1 cellular context compared by ENCODE assay signal in the genomic region with DNA sequence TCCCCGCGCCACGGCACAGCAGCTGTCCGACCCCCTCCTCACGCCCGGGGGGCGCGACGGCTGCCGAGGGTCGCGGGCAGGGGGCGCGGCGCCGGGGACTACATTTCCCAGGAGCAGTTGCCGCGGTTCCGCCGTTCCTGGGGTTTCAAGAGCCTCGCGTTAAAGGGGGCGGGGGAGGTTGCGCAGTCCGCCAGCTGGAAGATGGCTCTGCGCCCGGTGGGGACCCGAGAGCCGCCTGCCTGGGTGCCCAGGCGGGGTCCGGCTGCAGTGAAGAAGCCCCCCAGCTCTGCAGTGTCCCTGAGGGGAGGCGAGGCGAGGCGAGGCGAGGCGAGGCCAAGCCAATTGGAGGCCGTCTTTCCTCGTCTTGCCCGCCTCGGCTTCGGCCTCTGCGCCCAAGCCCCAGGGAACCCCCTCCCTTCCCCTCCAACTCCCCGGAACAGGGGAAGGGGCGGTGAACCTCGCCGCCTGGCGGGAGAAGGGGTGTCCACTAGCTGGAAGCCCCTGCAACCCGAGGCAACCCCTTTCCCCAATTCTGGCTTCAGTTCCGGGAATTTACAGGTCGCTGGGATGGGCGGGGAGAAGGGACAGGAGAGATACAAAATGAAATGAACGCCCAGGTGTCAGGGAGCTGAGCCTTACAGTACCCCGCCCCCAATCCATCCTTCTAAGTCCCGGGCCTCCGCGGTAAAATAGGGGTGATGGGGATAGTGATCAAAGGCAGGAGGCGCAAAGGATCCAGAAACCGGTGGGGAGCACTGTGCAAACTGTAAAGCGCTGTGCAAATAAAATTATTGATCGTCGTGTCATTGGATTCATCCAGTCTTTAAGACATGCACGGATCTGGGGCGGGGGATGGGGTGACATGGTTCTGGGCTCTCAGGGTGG.
TF ChIP-seq lines count a peak whose summit lies in the region.

No MANE protein-coding gene starts in this region.

TF ChIP-seq in HepG2, 621 proteins besides CTCF, POLR2A, EP300 and RAD21 (continued from another document and continues in another):
- TF ChIP-seq NR2F2 (IDR thresholded peaks at IDR 0.05; ENCODE audit: borderline replicate concordance, low read depth) = no peak
- TF ChIP-seq ZNF883 (CRISPR knock-in tag; IDR thresholded peaks at IDR 0.05; ENCODE audit: not compliant biosample characterization) = peak; percentile 61
- peak; percentile 74 for TF ChIP-seq CEBPG (CRISPR knock-in tag; IDR thresholded peaks at IDR 0.05)
- TF ChIP-seq, protein P1, sequence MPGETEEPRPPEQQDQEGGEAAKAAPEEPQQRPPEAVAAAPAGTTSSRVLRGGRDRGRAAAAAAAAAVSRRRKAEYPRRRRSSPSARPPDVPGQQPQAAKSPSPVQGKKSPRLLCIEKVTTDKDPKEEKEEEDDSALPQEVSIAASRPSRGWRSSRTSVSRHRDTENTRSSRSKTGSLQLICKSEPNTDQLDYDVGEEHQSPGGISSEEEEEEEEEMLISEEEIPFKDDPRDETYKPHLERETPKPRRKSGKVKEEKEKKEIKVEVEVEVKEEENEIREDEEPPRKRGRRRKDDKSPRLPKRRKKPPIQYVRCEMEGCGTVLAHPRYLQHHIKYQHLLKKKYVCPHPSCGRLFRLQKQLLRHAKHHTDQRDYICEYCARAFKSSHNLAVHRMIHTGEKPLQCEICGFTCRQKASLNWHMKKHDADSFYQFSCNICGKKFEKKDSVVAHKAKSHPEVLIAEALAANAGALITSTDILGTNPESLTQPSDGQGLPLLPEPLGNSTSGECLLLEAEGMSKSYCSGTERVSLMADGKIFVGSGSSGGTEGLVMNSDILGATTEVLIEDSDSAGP (CRISPR knock-in tag; IDR thresholded peaks at IDR 0.05; ENCODE audit: borderline replicate concordance) = peak; percentile 90
- TF ChIP-seq, protein P2, sequence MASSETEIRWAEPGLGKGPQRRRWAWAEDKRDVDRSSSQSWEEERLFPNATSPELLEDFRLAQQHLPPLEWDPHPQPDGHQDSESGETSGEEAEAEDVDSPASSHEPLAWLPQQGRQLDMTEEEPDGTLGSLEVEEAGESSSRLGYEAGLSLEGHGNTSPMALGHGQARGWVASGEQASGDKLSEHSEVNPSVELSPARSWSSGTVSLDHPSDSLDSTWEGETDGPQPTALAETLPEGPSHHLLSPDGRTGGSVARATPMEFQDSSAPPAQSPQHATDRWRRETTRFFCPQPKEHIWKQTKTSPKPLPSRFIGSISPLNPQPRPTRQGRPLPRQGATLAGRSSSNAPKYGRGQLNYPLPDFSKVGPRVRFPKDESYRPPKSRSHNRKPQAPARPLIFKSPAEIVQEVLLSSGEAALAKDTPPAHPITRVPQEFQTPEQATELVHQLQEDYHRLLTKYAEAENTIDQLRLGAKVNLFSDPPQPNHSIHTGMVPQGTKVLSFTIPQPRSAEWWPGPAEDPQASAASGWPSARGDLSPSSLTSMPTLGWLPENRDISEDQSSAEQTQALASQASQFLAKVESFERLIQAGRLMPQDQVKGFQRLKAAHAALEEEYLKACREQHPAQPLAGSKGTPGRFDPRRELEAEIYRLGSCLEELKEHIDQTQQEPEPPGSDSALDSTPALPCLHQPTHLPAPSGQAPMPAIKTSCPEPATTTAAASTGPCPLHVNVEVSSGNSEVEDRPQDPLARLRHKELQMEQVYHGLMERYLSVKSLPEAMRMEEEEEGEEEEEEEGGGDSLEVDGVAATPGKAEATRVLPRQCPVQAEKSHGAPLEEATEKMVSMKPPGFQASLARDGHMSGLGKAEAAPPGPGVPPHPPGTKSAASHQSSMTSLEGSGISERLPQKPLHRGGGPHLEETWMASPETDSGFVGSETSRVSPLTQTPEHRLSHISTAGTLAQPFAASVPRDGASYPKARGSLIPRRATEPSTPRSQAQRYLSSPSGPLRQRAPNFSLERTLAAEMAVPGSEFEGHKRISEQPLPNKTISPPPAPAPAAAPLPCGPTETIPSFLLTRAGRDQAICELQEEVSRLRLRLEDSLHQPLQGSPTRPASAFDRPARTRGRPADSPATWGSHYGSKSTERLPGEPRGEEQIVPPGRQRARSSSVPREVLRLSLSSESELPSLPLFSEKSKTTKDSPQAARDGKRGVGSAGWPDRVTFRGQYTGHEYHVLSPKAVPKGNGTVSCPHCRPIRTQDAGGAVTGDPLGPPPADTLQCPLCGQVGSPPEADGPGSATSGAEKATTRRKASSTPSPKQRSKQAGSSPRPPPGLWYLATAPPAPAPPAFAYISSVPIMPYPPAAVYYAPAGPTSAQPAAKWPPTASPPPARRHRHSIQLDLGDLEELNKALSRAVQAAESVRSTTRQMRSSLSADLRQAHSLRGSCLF (CRISPR knock-in tag; IDR thresholded peaks at IDR 0.05; ENCODE audit: borderline replicate concordance) = no peak
- TF ChIP-seq, protein P3, sequence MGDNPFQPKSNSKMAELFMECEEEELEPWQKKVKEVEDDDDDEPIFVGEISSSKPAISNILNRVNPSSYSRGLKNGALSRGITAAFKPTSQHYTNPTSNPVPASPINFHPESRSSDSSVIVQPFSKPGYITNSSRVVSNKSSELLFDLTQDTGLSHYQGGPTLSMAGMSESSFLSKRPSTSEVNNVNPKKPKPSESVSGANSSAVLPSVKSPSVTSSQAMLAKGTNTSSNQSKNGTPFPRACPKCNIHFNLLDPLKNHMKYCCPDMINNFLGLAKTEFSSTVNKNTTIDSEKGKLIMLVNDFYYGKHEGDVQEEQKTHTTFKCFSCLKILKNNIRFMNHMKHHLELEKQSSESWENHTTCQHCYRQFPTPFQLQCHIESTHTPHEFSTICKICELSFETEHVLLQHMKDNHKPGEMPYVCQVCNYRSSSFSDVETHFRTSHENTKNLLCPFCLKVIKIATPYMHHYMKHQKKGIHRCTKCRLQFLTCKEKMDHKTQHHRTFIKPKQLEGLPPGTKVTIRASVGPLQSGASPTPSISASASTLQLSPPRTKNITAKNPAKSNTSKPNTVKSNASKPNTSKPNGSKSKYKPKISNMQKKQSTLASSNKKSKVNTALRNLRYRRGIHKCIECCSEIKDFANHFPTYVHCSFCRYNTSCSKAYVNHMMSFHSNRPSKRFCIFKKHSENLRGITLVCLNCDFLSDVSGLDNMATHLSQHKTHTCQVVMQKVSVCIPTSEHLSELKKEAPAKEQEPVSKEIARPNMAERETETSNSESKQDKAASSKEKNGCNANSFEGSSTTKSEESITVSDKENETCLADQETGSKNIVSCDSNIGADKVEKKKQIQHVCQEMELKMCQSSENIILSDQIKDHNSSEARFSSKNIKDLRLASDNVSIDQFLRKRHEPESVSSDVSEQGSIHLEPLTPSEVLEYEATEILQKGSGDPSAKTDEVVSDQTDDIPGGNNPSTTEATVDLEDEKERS (CRISPR knock-in tag; IDR thresholded peaks at IDR 0.05) = no peak
- TF ChIP-seq KDM5B (CRISPR knock-in tag; IDR thresholded peaks at IDR 0.05; ENCODE audit: borderline replicate concordance) = peak; percentile 61; the same call in 1 of the 2 replicates
- TF ChIP-seq ZNF335 (CRISPR knock-in tag; IDR thresholded peaks at IDR 0.05) = 0 out of 2 replicates have a peak, but pooled peaks have one; percentile 21
- no peak for TF ChIP-seq ZNF614 (CRISPR knock-in tag; IDR thresholded peaks at IDR 0.05; ENCODE audit: borderline replicate concordance)
- TF ChIP-seq, protein P4, sequence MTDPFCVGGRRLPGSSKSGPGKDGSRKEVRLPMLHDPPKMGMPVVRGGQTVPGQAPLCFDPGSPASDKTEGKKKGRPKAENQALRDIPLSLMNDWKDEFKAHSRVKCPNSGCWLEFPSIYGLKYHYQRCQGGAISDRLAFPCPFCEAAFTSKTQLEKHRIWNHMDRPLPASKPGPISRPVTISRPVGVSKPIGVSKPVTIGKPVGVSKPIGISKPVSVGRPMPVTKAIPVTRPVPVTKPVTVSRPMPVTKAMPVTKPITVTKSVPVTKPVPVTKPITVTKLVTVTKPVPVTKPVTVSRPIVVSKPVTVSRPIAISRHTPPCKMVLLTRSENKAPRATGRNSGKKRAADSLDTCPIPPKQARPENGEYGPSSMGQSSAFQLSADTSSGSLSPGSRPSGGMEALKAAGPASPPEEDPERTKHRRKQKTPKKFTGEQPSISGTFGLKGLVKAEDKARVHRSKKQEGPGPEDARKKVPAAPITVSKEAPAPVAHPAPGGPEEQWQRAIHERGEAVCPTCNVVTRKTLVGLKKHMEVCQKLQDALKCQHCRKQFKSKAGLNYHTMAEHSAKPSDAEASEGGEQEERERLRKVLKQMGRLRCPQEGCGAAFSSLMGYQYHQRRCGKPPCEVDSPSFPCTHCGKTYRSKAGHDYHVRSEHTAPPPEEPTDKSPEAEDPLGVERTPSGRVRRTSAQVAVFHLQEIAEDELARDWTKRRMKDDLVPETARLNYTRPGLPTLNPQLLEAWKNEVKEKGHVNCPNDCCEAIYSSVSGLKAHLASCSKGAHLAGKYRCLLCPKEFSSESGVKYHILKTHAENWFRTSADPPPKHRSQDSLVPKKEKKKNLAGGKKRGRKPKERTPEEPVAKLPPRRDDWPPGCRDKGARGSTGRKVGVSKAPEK (CRISPR knock-in tag; IDR thresholded peaks at IDR 0.05; ENCODE audit: borderline replicate concordance) = 0 out of 2 replicates have a peak, but pooled peaks have one; percentile 8
- no peak for TF ChIP-seq EED (CRISPR knock-in tag; IDR thresholded peaks at IDR 0.05)
- TF ChIP-seq, protein P5, sequence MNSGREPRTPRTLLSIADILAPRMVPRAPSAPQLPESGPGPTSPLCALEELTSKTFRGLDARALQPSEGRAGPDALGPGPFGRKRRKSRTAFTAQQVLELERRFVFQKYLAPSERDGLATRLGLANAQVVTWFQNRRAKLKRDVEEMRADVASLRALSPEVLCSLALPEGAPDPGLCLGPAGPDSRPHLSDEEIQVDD (CRISPR knock-in tag; IDR thresholded peaks at IDR 0.05; ENCODE audit: borderline replicate concordance) = 0 out of 2 replicates have a peak, but pooled peaks have one; percentile 30
- TF ChIP-seq ZNF20 (CRISPR knock-in tag; IDR thresholded peaks at IDR 0.05) = no peak
- TF ChIP-seq ZNF879 (CRISPR knock-in tag; IDR thresholded peaks at IDR 0.05) = peak; percentile 70; the same call in 1 of the 2 replicates
- TF ChIP-seq SALL2 (CRISPR knock-in tag; IDR thresholded peaks at IDR 0.05) = no peak; the same call in 1 of the 2 replicates
- TF ChIP-seq, protein P6, sequence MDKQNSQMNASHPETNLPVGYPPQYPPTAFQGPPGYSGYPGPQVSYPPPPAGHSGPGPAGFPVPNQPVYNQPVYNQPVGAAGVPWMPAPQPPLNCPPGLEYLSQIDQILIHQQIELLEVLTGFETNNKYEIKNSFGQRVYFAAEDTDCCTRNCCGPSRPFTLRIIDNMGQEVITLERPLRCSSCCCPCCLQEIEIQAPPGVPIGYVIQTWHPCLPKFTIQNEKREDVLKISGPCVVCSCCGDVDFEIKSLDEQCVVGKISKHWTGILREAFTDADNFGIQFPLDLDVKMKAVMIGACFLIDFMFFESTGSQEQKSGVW (CRISPR knock-in tag; IDR thresholded peaks at IDR 0.05; ENCODE audit: borderline replicate concordance) = no peak
- no peak for TF ChIP-seq ZNF12 (CRISPR knock-in tag; IDR thresholded peaks at IDR 0.05)
- TF ChIP-seq NRL (CRISPR knock-in tag; IDR thresholded peaks at IDR 0.05; ENCODE audit: borderline replicate concordance) = peak; percentile 67; the same call in 1 of the 2 replicates
- TF ChIP-seq IKZF4 (CRISPR knock-in tag; IDR thresholded peaks at IDR 0.05; ENCODE audit: borderline replicate concordance, low read depth, not compliant biosample characterization) = peak; percentile 8
- peak; percentile 46 for TF ChIP-seq XRCC5 (optimal IDR thresholded peaks at IDR 0.05; ENCODE audit: low read length)
- TF ChIP-seq KDM5A (IDR thresholded peaks at IDR 0.05; ENCODE audit: borderline replicate concordance, low read length) = no peak
- 0 out of 2 replicates have a peak, but pooled peaks have one; percentile 25 for TF ChIP-seq SRY (CRISPR knock-in tag; IDR thresholded peaks at IDR 0.05)
- TF ChIP-seq, protein P7, sequence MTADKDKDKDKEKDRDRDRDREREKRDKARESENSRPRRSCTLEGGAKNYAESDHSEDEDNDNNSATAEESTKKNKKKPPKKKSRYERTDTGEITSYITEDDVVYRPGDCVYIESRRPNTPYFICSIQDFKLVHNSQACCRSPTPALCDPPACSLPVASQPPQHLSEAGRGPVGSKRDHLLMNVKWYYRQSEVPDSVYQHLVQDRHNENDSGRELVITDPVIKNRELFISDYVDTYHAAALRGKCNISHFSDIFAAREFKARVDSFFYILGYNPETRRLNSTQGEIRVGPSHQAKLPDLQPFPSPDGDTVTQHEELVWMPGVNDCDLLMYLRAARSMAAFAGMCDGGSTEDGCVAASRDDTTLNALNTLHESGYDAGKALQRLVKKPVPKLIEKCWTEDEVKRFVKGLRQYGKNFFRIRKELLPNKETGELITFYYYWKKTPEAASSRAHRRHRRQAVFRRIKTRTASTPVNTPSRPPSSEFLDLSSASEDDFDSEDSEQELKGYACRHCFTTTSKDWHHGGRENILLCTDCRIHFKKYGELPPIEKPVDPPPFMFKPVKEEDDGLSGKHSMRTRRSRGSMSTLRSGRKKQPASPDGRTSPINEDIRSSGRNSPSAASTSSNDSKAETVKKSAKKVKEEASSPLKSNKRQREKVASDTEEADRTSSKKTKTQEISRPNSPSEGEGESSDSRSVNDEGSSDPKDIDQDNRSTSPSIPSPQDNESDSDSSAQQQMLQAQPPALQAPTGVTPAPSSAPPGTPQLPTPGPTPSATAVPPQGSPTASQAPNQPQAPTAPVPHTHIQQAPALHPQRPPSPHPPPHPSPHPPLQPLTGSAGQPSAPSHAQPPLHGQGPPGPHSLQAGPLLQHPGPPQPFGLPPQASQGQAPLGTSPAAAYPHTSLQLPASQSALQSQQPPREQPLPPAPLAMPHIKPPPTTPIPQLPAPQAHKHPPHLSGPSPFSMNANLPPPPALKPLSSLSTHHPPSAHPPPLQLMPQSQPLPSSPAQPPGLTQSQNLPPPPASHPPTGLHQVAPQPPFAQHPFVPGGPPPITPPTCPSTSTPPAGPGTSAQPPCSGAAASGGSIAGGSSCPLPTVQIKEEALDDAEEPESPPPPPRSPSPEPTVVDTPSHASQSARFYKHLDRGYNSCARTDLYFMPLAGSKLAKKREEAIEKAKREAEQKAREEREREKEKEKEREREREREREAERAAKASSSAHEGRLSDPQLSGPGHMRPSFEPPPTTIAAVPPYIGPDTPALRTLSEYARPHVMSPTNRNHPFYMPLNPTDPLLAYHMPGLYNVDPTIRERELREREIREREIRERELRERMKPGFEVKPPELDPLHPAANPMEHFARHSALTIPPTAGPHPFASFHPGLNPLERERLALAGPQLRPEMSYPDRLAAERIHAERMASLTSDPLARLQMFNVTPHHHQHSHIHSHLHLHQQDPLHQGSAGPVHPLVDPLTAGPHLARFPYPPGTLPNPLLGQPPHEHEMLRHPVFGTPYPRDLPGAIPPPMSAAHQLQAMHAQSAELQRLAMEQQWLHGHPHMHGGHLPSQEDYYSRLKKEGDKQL (CRISPR knock-in tag; IDR thresholded peaks at IDR 0.05; ENCODE audit: low read depth) = no peak
- TF ChIP-seq NFYB (CRISPR knock-in tag; IDR thresholded peaks at IDR 0.05) = no peak
- TF ChIP-seq PTBP1 (IDR thresholded peaks at IDR 0.05; ENCODE audit: low read depth, low read length, poor library complexity, severe bottlenecking) = no peak
- TF ChIP-seq ZNF24 (IDR thresholded peaks at IDR 0.05) = no peak
- 0 out of 2 replicates have a peak, but pooled peaks have one; percentile 30 for TF ChIP-seq ISL2 (CRISPR knock-in tag; IDR thresholded peaks at IDR 0.05)
- TF ChIP-seq, protein P8, sequence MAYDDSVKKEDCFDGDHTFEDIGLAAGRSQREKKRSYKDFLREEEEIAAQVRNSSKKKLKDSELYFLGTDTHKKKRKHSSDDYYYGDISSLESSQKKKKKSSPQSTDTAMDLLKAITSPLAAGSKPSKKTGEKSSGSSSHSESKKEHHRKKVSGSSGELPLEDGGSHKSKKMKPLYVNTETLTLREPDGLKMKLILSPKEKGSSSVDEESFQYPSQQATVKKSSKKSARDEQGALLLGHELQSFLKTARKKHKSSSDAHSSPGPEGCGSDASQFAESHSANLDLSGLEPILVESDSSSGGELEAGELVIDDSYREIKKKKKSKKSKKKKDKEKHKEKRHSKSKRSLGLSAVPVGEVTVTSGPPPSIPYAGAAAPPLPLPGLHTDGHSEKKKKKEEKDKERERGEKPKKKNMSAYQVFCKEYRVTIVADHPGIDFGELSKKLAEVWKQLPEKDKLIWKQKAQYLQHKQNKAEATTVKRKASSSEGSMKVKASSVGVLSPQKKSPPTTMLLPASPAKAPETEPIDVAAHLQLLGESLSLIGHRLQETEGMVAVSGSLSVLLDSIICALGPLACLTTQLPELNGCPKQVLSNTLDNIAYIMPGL (CRISPR knock-in tag; IDR thresholded peaks at IDR 0.05; ENCODE audit: borderline replicate concordance in 1 of 2, low read depth in 1 of 2) = peak; percentile 37 to 51; a peak in 3 of 4 replicates
